23 cellular contexts compared by ENCODE assay signal in the genomic region with DNA sequence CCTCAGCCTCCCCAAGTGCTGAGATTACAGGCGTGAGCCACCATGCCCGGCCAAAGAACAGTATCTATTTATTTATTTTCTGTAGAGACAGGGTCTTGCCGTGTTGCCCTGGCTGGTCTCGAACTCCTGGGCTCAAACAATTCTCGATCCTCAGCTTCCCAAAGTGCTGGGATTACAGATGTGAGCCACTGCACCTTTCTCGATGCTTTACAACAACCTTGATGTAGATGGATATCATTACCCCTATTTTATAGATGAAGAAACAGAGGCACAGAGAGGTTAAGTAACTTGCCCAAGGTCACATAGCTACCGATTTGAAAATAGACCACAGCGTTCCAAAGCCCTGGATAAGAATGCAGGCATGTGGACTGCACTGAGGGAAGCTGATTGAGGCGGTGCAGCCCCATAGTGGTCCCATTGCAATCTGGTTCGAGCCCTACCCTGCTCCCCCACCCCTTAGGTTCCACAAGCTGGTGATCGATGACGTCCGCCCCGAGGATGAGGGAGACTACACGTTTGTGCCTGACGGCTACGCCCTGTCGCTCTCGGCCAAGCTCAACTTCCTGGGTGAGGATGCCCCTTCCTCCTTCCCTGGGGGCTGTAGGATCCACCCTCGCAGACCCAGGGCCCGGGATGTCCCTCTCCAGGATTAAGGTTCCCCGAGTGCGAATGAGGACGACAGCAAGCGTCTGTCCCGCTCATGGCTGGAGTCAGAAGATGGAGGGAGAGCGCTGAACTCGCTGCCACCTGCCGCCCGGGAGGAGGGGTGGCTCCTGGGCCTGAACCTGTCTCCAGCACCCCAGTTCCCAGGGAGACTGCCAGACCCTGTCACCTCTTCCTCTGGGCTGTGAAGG. TPM values are rescaled to one million over a fixed set of nuclear protein-coding genes. Genes with fewer than 3 reads are reported as not detected.
"Had no signal": no experiment of that assay in that cellular context is flagged by ENCODE, and none has a peak within 500 bp of the region (broad histone marks: within the 10 kb centered on the region; RNA-seq: fewer than 3 reads in every experiment).

No MANE protein-coding gene starts in this region.

- H3K27ac Mint-ChIP-seq: activated CD4-positive, alpha-beta T cell treated with anti-CD3 and anti-CD28 coated beads, Interleukin-2, amount 10 ng/mL, durations not matched to agents 24 days and 14 days; activated naive CD4-positive, alpha-beta T cell treated with anti-CD3 and anti-CD28 coated beads, Interleukin-2, amount 50 U/mL, for 24 hours; effector memory CD8-positive, alpha-beta T cell had no signal

- H3K4me3 Mint-ChIP-seq: activated CD4-positive, alpha-beta T cell treated with anti-CD3 and anti-CD28 coated beads, Interleukin-2, amount 10 ng/mL, durations not matched to agents 24 days and 14 days; activated naive CD4-positive, alpha-beta T cell treated with anti-CD3 and anti-CD28 coated beads, Interleukin-2, amount 50 U/mL, for 24 hours; effector memory CD8-positive, alpha-beta T cell had no signal

- H3K27me3 Mint-ChIP-seq: activated naive CD4-positive, alpha-beta T cell treated with anti-CD3 and anti-CD28 coated beads, Interleukin-2, amount 50 U/mL, for 24 hours had no signal

- H3K9me3 ChIP-seq: body of pancreas, upper lobe of left lung had no signal

- H2AFZ ChIP-seq: parathyroid adenoma had no signal

- H3K9me3 Mint-ChIP-seq: activated naive CD4-positive, alpha-beta T cell treated with anti-CD3 and anti-CD28 coated beads, Interleukin-2, amount 50 U/mL, for 24 hours had no signal

- DNase-seq: activated CD4-positive, alpha-beta T cell treated with anti-CD3 and anti-CD28 coated beads, Interleukin-2, amount 10 ng/mL, durations not matched to agents 24 days and 14 days; activated CD8-positive, alpha-beta memory T cell treated with anti-CD3 and anti-CD28 coated beads for 24 hours; amniotic stem cell; body of pancreas; central memory CD4-positive, alpha-beta T cell; cortex of kidney; effector memory CD8-positive, alpha-beta T cell; stimulated activated CD4-positive, alpha-beta T cell treated with anti-CD3 and anti-CD28 coated beads, Interleukin-4, amount 100 ng/mL, for 1 hour; stimulated activated CD8-positive, alpha-beta memory T cell treated with anti-CD3 and anti-CD28 coated beads, Interleukin-4, amount 100 ng/mL, for 48 hours; stimulated activated naive CD8-positive, alpha-beta T cell treated with anti-CD3 and anti-CD28 coated beads, Interleukin-15, Interleukin-2, amounts not matched to agents 100 U/mL and 50 U/mL, for 24 hours; T1000; upper lobe of left lung had no signal

- H3K79me2 ChIP-seq: parathyroid adenoma had no signal

- H3K4me1 ChIP-seq: body of pancreas, gastroesophageal sphincter, parathyroid adenoma, upper lobe of left lung had no signal

- H3K4me3 ChIP-seq: body of pancreas, gastroesophageal sphincter, upper lobe of left lung had no signal

- H3K9ac ChIP-seq: parathyroid adenoma had no signal

- H3K27me3 ChIP-seq: body of pancreas, upper lobe of left lung had no signal

- H3K4me1 Mint-ChIP-seq: activated CD4-positive, alpha-beta T cell treated with anti-CD3 and anti-CD28 coated beads, Interleukin-2, amount 10 ng/mL, durations not matched to agents 24 days and 14 days; activated naive CD4-positive, alpha-beta T cell treated with anti-CD3 and anti-CD28 coated beads, Interleukin-2, amount 50 U/mL, for 24 hours had no signal

- H3K36me3 ChIP-seq: gastroesophageal sphincter, upper lobe of left lung had no signal

- H3K27ac ChIP-seq: body of pancreas, gastroesophageal sphincter, parathyroid adenoma, upper lobe of left lung, VCaP had no signal

- ATAC-seq: body of pancreas; effector memory CD8-positive, alpha-beta T cell; gastroesophageal sphincter; stimulated activated naive CD8-positive, alpha-beta T cell treated with anti-CD3 and anti-CD28 coated beads, Interleukin-15, Interleukin-2, amounts not matched to agents 100 U/mL and 50 U/mL, for 24 hours had no signal

RNA-seq across cellular contexts. Expression of a gene that starts 17.9 kb away (rescaled TPM):
- total RNA-seq: body of pancreas, epithelial cell of proximal tubule, gastroesophageal sphincter, mesenteric fat pad had no signal
- polyA plus RNA-seq: liver, neural cell had no signal

RNA-seq across cellular contexts. Expression of a gene that starts 31.9 kb away (rescaled TPM):
- total RNA-seq: epithelial cell of proximal tubule, gastroesophageal sphincter, kidney epithelial cell, mesenteric fat pad, renal cortical epithelial cell, temporal lobe had no signal
- polyA plus RNA-seq: neural cell had no signal
